ENCODE assay signal across 9 cellular contexts in the genomic region with DNA sequence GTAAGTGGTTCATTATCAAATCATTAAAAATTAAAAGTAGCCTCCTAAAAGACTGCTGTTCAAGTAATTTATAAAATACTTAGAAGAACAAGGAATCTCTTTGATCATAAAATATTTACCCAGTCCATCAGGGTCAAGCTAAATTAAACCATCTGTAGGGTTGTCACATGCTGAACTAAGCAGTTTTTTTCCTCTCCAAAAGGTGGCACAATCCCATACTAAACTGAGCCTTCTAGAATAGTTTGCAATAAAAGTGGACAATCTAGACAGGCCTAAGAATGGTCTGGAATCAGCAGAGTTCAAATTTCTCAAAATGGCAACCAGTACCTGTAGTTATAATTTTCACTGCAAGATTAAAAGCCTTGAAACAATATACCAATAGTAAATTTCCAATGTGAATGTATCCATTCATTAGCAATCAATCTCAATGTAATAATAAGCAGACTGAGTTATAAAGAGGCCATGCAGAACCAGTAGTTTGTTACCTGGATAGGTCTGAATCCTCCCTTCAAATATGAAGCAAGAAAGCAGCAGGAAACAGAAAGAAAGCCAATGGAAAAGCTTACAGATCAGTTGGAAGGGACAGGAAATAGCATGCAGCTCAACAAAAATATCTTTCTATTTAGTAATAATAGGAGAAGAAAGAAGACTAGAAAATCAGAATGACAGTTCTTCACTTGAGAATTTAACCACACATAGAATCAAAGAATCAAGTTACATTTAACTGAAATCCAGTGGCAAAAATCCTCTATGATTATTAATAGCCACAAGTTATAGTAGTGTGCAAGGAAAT.
DNase-seq lines count a peak whose midpoint lies in the region; ATAC-seq and TF ChIP-seq lines count a peak whose summit lies in the region.
"Had no signal": no experiment of that assay in that cellular context is flagged by ENCODE, and none has a peak within 500 bp of the region (broad histone marks: within the 10 kb centered on the region; RNA-seq: fewer than 3 reads in every experiment).

No MANE protein-coding gene starts in this region.

- no peaks in the 10 kb centered on the region for H3K27me3 ChIP-seq in osteoblast (ENCODE audit: insufficient read depth, low read length)
- no peaks in the 10 kb centered on the region for H3K27me3 ChIP-seq in upper lobe of left lung

- DNase-seq in GM03348 (ENCODE audit: low spot score) = peak; percentile 28
- DNase-seq in OCI-LY7 (ENCODE audit: low spot score) = peak; percentile 19
- DNase-seq in epithelial cell of proximal tubule (ENCODE audit: low read depth) = peak; percentile 13
- no peak for DNase-seq in osteoblast (ENCODE audit: insufficient read length, low spot score, missing footprints)
- DNase-seq in upper lobe of left lung = no peak
- no peak for DNase-seq in middle frontal gyrus (ENCODE audit: extremely low spot score, low spot score)
- DNase-seq: activated CD4-positive, alpha-beta T cell treated with anti-CD3 and anti-CD28 coated beads, Interleukin-2, amount 50 U/mL, for 1 hour had no signal

- H3K9me3 ChIP-seq in OCI-LY7 (ENCODE audit: low read length) (no peaks in the 10 kb centered on the region), osteoblast (ENCODE audit: low read depth, low read length) (no peaks in the 10 kb centered on the region), upper lobe of left lung (no peaks in the 10 kb centered on the region)

- POLR2A ChIA-PET in OCI-LY7 (lab: Charles Lee) = interaction anchor here (0.6 to 1.9 kb wide), 3 partner anchors 9 to 67 kb away, joined by 3 to 5 read pairs (median 3); no protein-coding TSS in a partner anchor

- no peak overlapping the region for H3K27ac ChIP-seq in OCI-LY7 (ENCODE audit: low read depth, low read length, poor library complexity, severe bottlenecking)
- no peak overlapping the region for H3K27ac ChIP-seq in osteoblast (ENCODE audit: low read depth, low read length)
- no peak overlapping the region for H3K27ac ChIP-seq in upper lobe of left lung

- H3K36me3 ChIP-seq in OCI-LY7 (ENCODE audit: insufficient read depth, low read length) = no peaks in the 10 kb centered on the region; the same call in 1 of the 2 replicates
- H3K36me3 ChIP-seq in osteoblast (ENCODE audit: insufficient read depth, low read length) = peaks cover 5% of the 10 kb centered on the region
- H3K36me3 ChIP-seq in upper lobe of left lung = peaks cover 0 to 5% (median 0%) of the 10 kb centered on the region in 4 donors

- H3K4me1 ChIP-seq in OCI-LY7 (ENCODE audit: insufficient read depth, low read length, poor library complexity, severe bottlenecking) (no peaks in the 10 kb centered on the region), osteoblast (ENCODE audit: insufficient read depth, low read length) (peaks cover 6% of the 10 kb centered on the region), upper lobe of left lung (peaks cover 0 to 6% (median 4%) of the 10 kb centered on the region in 4 donors)

- H4K20me1 ChIP-seq in OCI-LY7 (ENCODE audit: insufficient read depth, low read length) = 0 out of 2 replicates have a peak, but pooled peaks cover 4% of the 10 kb centered on the region
- H4K20me1 ChIP-seq in osteoblast (ENCODE audit: insufficient read depth, low read length) = peaks cover 15% of the 10 kb centered on the region

- H3K79me2 ChIP-seq in OCI-LY7 (ENCODE audit: insufficient read depth, low read depth, low read length) (no peaks in the 10 kb centered on the region), osteoblast (ENCODE audit: insufficient read depth, low read length) (peaks cover 24% of the 10 kb centered on the region)

- no peak for TF ChIP-seq EP300 in upper lobe of left lung (IDR thresholded peaks at IDR 0.05)

- TF ChIP-seq CTCF in OCI-LY7 (conservative IDR thresholded peaks at IDR 0.05; ENCODE audit: low read length) (peak; percentile 66), epithelial cell of proximal tubule (conservative IDR thresholded peaks at IDR 0.05; ENCODE audit: low read depth, low read length) (peak; percentile 58), osteoblast (IDR thresholded peaks at IDR 0.05; ENCODE audit: extremely low read depth, low read depth, low read length) (peak; percentile 37), upper lobe of left lung (IDR thresholded peaks at IDR 0.05) (peak in 3 of 6 experiments; percentile 15 to 37 (median 34))

- H2AFZ ChIP-seq in OCI-LY7 (ENCODE audit: low read length) (no peak overlapping the region), osteoblast (ENCODE audit: low read length) (no peak overlapping the region)

- H3K4me3 ChIP-seq in OCI-LY7 (ENCODE audit: low read depth, low read length, poor library complexity, severe bottlenecking) (no peak overlapping the region), epithelial cell of proximal tubule (ENCODE audit: low read depth, low read length) (no peak overlapping the region), osteoblast (ENCODE audit: insufficient read depth, low read length) (no peak overlapping the region), upper lobe of left lung (no peak overlapping the region)

- H3K4me2 ChIP-seq in OCI-LY7 (ENCODE audit: low read length) = no peak overlapping the region
- no peak overlapping the region for H3K4me2 ChIP-seq in osteoblast (ENCODE audit: insufficient read depth, low read length)

- no peaks in the 10 kb centered on the region for H3K9me2 ChIP-seq in OCI-LY7 (ENCODE audit: insufficient read depth, low read length)

- intact Hi-C loops in OCI-LY7 (cut with micrococcal nuclease; ENCODE audit: unreplicated experiment) = loop anchor here (2.0 kb wide), 1 partner anchor 213 kb away; no protein-coding TSS in a partner anchor

- CTCF ChIA-PET in OCI-LY7 (lab: Charles Lee; ENCODE audit: unreplicated experiment) = no interaction called here

- no peak for TF ChIP-seq POLR2A in upper lobe of left lung (IDR thresholded peaks at IDR 0.05)

- BruUV-seq in OCI-LY7 (replicated peaks; lab: Mats Ljungman, UMichigan) = no TSS peak

- ATAC-seq in HG03280 (IDR thresholded peaks at IDR 0.05; ENCODE audit: unreplicated experiment) (no peak), GM18867 (IDR thresholded peaks at IDR 0.05; ENCODE audit: unreplicated experiment) (no peak), upper lobe of left lung (ENCODE audit: low FRiP score in 2 of 2) (no peak)

Comparison
In these comparisons a context has a peak if more than half of its experiments do, and no peak if none do; other contexts are left out.
1. DNase-seq: peak in GM03348 (single experiment), OCI-LY7 (single experiment) and epithelial cell of proximal tubule (single experiment); none in osteoblast (single experiment), upper lobe of left lung (0 of 2) and middle frontal gyrus (single experiment).